21 cellular contexts compared by ENCODE assay signal in the genomic region with DNA sequence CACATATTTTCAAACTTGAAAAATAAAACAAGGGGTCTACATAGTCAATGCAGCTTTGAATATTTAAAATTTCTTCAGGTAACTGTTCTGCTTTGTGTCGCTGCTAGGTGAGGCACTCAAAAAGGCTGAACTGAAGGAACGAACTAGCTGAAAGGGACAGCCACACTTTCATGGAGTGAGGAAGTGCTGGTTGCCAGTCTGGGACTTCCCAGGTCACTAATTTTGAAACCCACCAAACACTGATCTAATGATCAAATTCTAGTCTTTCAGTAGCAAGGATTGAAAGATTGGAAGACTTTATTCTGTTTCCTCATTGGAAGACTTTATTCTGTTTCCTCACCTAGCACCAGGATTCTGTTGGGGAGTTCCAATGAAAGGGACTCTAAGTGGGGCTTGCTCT. TPM values are rescaled to one million over a fixed set of nuclear protein-coding genes. Genes with fewer than 3 reads are reported as not detected.
DNase-seq lines count a peak whose midpoint lies in the region; TF ChIP-seq lines count a peak whose summit lies in the region.
"Had no signal": no experiment of that assay in that cellular context is flagged by ENCODE, and none has a peak within 500 bp of the region (broad histone marks: within the 10 kb centered on the region; RNA-seq: fewer than 3 reads in every experiment).

No MANE protein-coding gene starts in this region.

- peak overlapping the region; percentile 64 for H2BK12ac ChIP-seq in trophoblast cell (ENCODE audit: low read length)

- H2BK120ac ChIP-seq in trophoblast cell (ENCODE audit: insufficient read depth, low read length, poor library complexity): no peak overlapping the region

- H3K36me3 ChIP-seq in ascending aorta (no peaks in the 10 kb centered on the region), trophoblast cell (ENCODE audit: control insufficient read depth in 1 of 2, insufficient read depth in 2 of 2, low read length in 2 of 2) (no peaks in the 10 kb centered on the region)

- H3K4me1 ChIP-seq in ascending aorta (peaks cover 4 to 6% of the 10 kb centered on the region in 2 donors), trophoblast cell (ENCODE audit: control insufficient read depth in 1 of 2, insufficient read depth in 2 of 2, low read length in 2 of 2) (no peaks in the 10 kb centered on the region)

- no peak overlapping the region for H3K4me2 ChIP-seq in trophoblast cell (ENCODE audit: low read length)
- H3K4me2 ChIP-seq: SK-N-SH had no signal

- POLR2A ChIA-PET in HEK293T (lab: Yijun Ruan, JAX): interaction anchor here (1.0 kb wide), 1 partner anchor 8 kb away, joined by 4 read pairs; no protein-coding TSS in a partner anchor

- H3K4ac ChIP-seq in trophoblast cell (ENCODE audit: low read depth, low read length): no peak overlapping the region

- H3K9me3 ChIP-seq in ascending aorta (no peaks in the 10 kb centered on the region), trophoblast cell (ENCODE audit: insufficient read depth, low read depth, low read length) (no peaks in the 10 kb centered on the region)
- H3K9me3 ChIP-seq: SK-N-SH had no signal

- no peak overlapping the region for H3K14ac ChIP-seq in trophoblast cell (ENCODE audit: low read length)

- H3K18ac ChIP-seq in trophoblast cell (ENCODE audit: low read length): no peak overlapping the region

- H3K23ac ChIP-seq in trophoblast cell (ENCODE audit: low read length): no peak overlapping the region

- TF ChIP-seq CTCF in ascending aorta (IDR thresholded peaks at IDR 0.05): no peak

- no peak overlapping the region for H4K8ac ChIP-seq in trophoblast cell (ENCODE audit: low read depth, low read length)

- H3K79me1 ChIP-seq in trophoblast cell (ENCODE audit: low read length): no peaks in the 10 kb centered on the region

- intact Hi-C loops in ascending aorta (cut with DNase I): no loop called here

- H2BK5ac ChIP-seq in trophoblast cell (ENCODE audit: low read depth, low read length, poor library complexity): no peak overlapping the region

- peak; percentile 13 for DNase-seq in activated CD8-positive, alpha-beta memory T cell treated with anti-CD3 and anti-CD28 coated beads for 24 hours
- DNase-seq in activated CD8-positive, alpha-beta memory T cell treated with anti-CD3 and anti-CD28 coated beads, Interleukin-2, amount 50 U/mL, for 4 hours: no peak
- DNase-seq in ascending aorta (ENCODE audit: low spot score in 2 of 2) (no peak), trophoblast cell (no peak), HEK293T (ENCODE audit: extremely low spot score) (no peak), KBM-7 (no peak), NCI-H748 (lab: John Stamatoyannopoulos, UW; ENCODE audit: unreplicated experiment) (no peak)
- DNase-seq in activated CD4-positive, alpha-beta T cell treated with anti-CD3 and anti-CD28 coated beads for 1 hour: no peak
- DNase-seq: DMS53, MM.1S, NCI-H1048, NCI-H1417 treated with DMSO at 0.1 percent for 48 hours, NCI-H187 treated with DMSO at 0.1 percent for 48 hours, NCI-H2107, NCI-H446 treated with DMSO at 0.1 percent for 48 hours, NCI-H69, SHP77 treated with DMSO at 0.1 percent for 48 hours, SK-N-SH had no signal

- no peaks in the 10 kb centered on the region for H3K27me3 ChIP-seq in ascending aorta
- no peaks in the 10 kb centered on the region for H3K27me3 ChIP-seq in trophoblast cell (ENCODE audit: insufficient read depth, low read length)

- H3K27ac ChIP-seq in ascending aorta: peak overlapping the region; percentile 15 to 43
- no peak overlapping the region for H3K27ac ChIP-seq in trophoblast cell (ENCODE audit: low read depth, low read length)
- H3K27ac ChIP-seq: 22Rv1, C4-2B, RWPE1 had no signal

- H3K79me2 ChIP-seq in trophoblast cell (ENCODE audit: control insufficient read depth, insufficient read depth, low read length, poor library complexity): no peaks in the 10 kb centered on the region

- no CpG with 5 or more reads among the region's 2 CpGs for WGBS in trophoblast cell (ENCODE audit: extremely low coverage, insufficient coverage, insufficient read length)

- CTCF ChIA-PET in HEK293T (lab: Yijun Ruan, JAX): no interaction called here

- no peak overlapping the region for H4K12ac ChIP-seq in trophoblast cell (ENCODE audit: low read depth, low read length)

- H2AK5ac ChIP-seq in trophoblast cell (ENCODE audit: low read length): no peak overlapping the region

- in situ Hi-C loops in KBM-7 (cut with MboI; ENCODE audit: low pct_unique_long_range_greater_than_20kb, low sequenced_read_pairs): no loop called here

- no peak overlapping the region for H4K91ac ChIP-seq in trophoblast cell (ENCODE audit: low read depth, low read length)

- H2AFZ ChIP-seq in trophoblast cell (ENCODE audit: insufficient read depth, low read length, poor library complexity): no peak overlapping the region

- no peak overlapping the region for H3K9ac ChIP-seq in trophoblast cell (ENCODE audit: low read length)
- H3K9ac ChIP-seq: SK-N-SH had no signal

- no peak overlapping the region for H3K4me3 ChIP-seq in ascending aorta
- H3K4me3 ChIP-seq in trophoblast cell (ENCODE audit: low read depth, low read length): no peak overlapping the region

TF ChIP-seq in HEK293T, 16 proteins besides CTCF, POLR2A, EP300 and RAD21:
- TF ChIP-seq LEF1 (IDR thresholded peaks at IDR 0.05; ENCODE audit: borderline replicate concordance): no peak
- no peak for TF ChIP-seq SUZ12 (IDR thresholded peaks at IDR 0.05)
- no peak for TF ChIP-seq L3MBTL2 (conservative IDR thresholded peaks at IDR 0.05)
- no peak for TF ChIP-seq ARNT (IDR thresholded peaks at IDR 0.05)
- TF ChIP-seq HDGF (IDR thresholded peaks at IDR 0.05; ENCODE audit: borderline replicate concordance): no peak

RNA-seq across cellular contexts. Expression of gene ARID1A, which starts 11.1 kb away (rescaled TPM):
- total RNA-seq in ascending aorta: 104 TPM
- 84.0 and 87.9 TPM in 2 replicates for polyA plus RNA-seq in trophoblast cell (2013)
